Comparison of ENCODE assay signal across 23 cellular contexts in the genomic region with DNA sequence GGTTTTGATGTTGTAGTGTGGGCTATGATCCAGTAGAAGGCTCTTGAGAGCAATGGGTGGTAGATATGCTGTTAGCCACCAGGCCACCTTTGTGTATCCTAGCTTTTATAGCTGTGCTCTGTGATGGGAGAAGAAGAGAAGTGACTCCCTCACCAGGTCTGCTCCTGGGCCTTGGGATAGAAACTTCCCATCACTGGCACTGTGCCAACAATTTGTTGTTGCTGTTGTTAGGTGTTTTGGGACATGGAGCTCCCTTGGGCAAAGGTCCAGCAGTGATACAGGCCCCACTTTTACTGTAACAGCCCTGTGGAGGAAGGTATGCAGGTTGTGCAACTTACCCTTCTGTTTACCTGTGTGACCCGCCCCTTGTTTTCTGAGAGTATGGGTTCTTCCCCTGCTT.
"Had no signal": no experiment of that assay in that cellular context is flagged by ENCODE, and none has a peak within 500 bp of the region (broad histone marks: within the 10 kb centered on the region; RNA-seq: fewer than 3 reads in every experiment).

No MANE protein-coding gene starts in this region.

- H3K4me3 ChIP-seq: coronary artery, gastrocnemius medialis, left lung, neural progenitor cell, thoracic aorta, tibial nerve, upper lobe of left lung, uterus had no signal

- H3K79me2 ChIP-seq: parathyroid adenoma had no signal

- H3K27me3 Mint-ChIP-seq: progenitor cell of endocrine pancreas had no signal

- H2AFZ ChIP-seq: neural progenitor cell, parathyroid adenoma had no signal

- H3K27me3 ChIP-seq: gastrocnemius medialis, left lung, neural progenitor cell, tibial nerve, upper lobe of left lung, uterus had no signal

- FAIRE-seq: islet of Langerhans had no signal

- H3K4me1 ChIP-seq: gastrocnemius medialis, left lung, neural progenitor cell, parathyroid adenoma, tibial nerve, upper lobe of left lung, uterus had no signal

- DNase-seq: dermis blood vessel endothelial cell; effector memory CD4-positive, alpha-beta T cell; foreskin fibroblast; gastrocnemius medialis; left cardiac atrium; left lung; mesenchymal stem cell; midbrain; naive thymus-derived CD4-positive, alpha-beta T cell; stimulated activated CD4-positive, alpha-beta T cell treated with anti-CD3 and anti-CD28 coated beads, Interleukin-2, amount 100 ng/mL, for 24 hours; stimulated activated CD4-positive, alpha-beta T cell treated with anti-CD3 and anti-CD28 coated beads, Interleukin-4, amount 100 ng/mL, for 24 hours; stimulated activated naive CD8-positive, alpha-beta T cell treated with anti-CD3 and anti-CD28 coated beads, Interleukin-15, Interleukin-2, amounts not matched to agents 100 U/mL and 50 U/mL, for 24 hours; upper lobe of left lung; uterus had no signal

- H3K4me1 Mint-ChIP-seq: naive thymus-derived CD4-positive, alpha-beta T cell; nephron; neural progenitor cell; stimulated activated effector memory CD8-positive, alpha-beta T cell treated with anti-CD3 and anti-CD28 coated beads, Interleukin-12 subunit alpha, Interleukin-12 subunit beta, amount 100 ng/mL, for 72 hours had no signal

- H3K36me3 ChIP-seq: gastrocnemius medialis, left lung, neural progenitor cell, thoracic aorta, tibial nerve, upper lobe of left lung, uterus had no signal

- H3K36me3 Mint-ChIP-seq: neural progenitor cell; stimulated activated effector memory CD8-positive, alpha-beta T cell treated with anti-CD3 and anti-CD28 coated beads, Interleukin-12 subunit alpha, Interleukin-12 subunit beta, amount 100 ng/mL, for 72 hours had no signal

- H3K4me2 ChIP-seq: neural progenitor cell had no signal

- H3K27ac ChIP-seq: coronary artery, gastrocnemius medialis, left lung, neural progenitor cell, parathyroid adenoma, thoracic aorta, tibial nerve, upper lobe of left lung, uterus had no signal

- H3K9me3 ChIP-seq: gastrocnemius medialis, thoracic aorta, uterus had no signal

- H3K4me3 Mint-ChIP-seq: naive thymus-derived CD4-positive, alpha-beta T cell; nephron; neural progenitor cell; stimulated activated effector memory CD8-positive, alpha-beta T cell treated with anti-CD3 and anti-CD28 coated beads, Interleukin-12 subunit alpha, Interleukin-12 subunit beta, amount 100 ng/mL, for 72 hours had no signal

- H3K27ac Mint-ChIP-seq: naive thymus-derived CD4-positive, alpha-beta T cell; nephron; neural progenitor cell; progenitor cell of endocrine pancreas; stimulated activated effector memory CD8-positive, alpha-beta T cell treated with anti-CD3 and anti-CD28 coated beads, Interleukin-12 subunit alpha, Interleukin-12 subunit beta, amount 100 ng/mL, for 72 hours had no signal
